6 cellular contexts compared by ENCODE assay signal in the genomic region with DNA sequence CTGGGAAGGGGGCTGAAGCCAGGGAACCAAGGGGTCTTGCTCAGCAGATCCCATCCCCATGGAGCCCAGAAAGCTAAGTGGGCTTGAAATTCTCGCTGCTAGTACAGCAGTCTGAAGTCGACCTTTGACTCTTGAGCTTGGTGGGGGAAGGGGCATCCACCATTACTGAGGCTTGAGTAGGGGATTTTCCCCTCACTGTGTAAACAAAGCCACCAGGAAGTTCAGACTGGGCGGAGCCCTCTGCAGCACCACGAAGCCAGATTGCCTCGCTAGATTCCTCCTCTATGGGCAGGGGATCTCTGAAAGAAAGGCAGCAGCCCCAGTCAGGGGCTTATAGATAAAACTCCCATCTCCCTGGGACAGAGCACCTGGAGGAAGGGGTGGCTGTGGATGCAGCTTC.
DNase-seq lines count a peak whose midpoint lies in the region; ATAC-seq and TF ChIP-seq lines count a peak whose summit lies in the region.
"Not testable (repeated sequence)": the region's sequence is repeated elsewhere in the genome, so short reads cannot be mapped to it uniquely, and the experiment has no call there.

No MANE protein-coding gene starts in this region.

- H2BK120ac ChIP-seq in neuronal stem cell (ENCODE audit: low read depth, low read length): not testable (repeated sequence)

- not testable (repeated sequence) for H3K36me3 ChIP-seq in DND-41 (ENCODE audit: insufficient read depth, low read length); Loucy (ENCODE audit: insufficient read depth, low read length); SU-DHL-6 (ENCODE audit: low read length); hepatocyte (replicated peaks; ENCODE audit: insufficient read depth, low read depth); neuronal stem cell (replicated peaks in 1 of 2; ENCODE audit: control insufficient read depth in 2 of 2, insufficient read depth in 2 of 2, low read length in 2 of 2)

- not testable (repeated sequence) for H3K4me2 ChIP-seq in DND-41 (ENCODE audit: insufficient read depth, low read length); Loucy (ENCODE audit: low read depth, low read length, poor library complexity, severe bottlenecking); SU-DHL-6 (ENCODE audit: low read depth, low read length, poor library complexity, severe bottlenecking); hepatocyte; neuronal stem cell (ENCODE audit: insufficient read depth, low read length, poor library complexity, severe bottlenecking)

- H3K9me3 ChIP-seq in DND-41 (ENCODE audit: insufficient read depth, low read length, severe bottlenecking); Loucy (ENCODE audit: insufficient read depth, low read depth, low read length); SU-DHL-6 (ENCODE audit: insufficient read depth, low read length); hepatocyte (ENCODE audit: low read depth); neuronal stem cell (replicated peaks in 1 of 2; ENCODE audit: control insufficient read depth in 2 of 2, insufficient read depth in 1 of 2, low read depth in 1 of 2, low read length in 2 of 2): not testable (repeated sequence)

- not testable (repeated sequence) for H3K79me1 ChIP-seq in neuronal stem cell (ENCODE audit: low read depth, low read length)

- H3K18ac ChIP-seq in neuronal stem cell (ENCODE audit: low read length): not testable (repeated sequence)

- H3K4me1 ChIP-seq in DND-41 (ENCODE audit: insufficient read depth, low read length); Loucy (ENCODE audit: insufficient read depth, low read length, poor library complexity, severe bottlenecking); hepatocyte (ENCODE audit: insufficient read depth); neuronal stem cell (ENCODE audit: control insufficient read depth in 2 of 2, insufficient read depth in 1 of 2, low read depth in 1 of 2, low read length in 2 of 2): not testable (repeated sequence)

- not testable (repeated sequence) for H3K4me3 ChIP-seq in DND-41 (ENCODE audit: low read depth in 1 of 2, low read length in 2 of 2); Loucy (ENCODE audit: low read length, poor library complexity, severe bottlenecking); SU-DHL-6 (ENCODE audit: insufficient read depth, low read length, poor library complexity, severe bottlenecking); hepatocyte; neuronal stem cell (ENCODE audit: low read length in 2 of 2)

- H3K27ac ChIP-seq in DND-41 (ENCODE audit: low read length); SU-DHL-6 (ENCODE audit: low read depth, low read length); hepatocyte; neuronal stem cell (replicated peaks; ENCODE audit: low read length): not testable (repeated sequence)

- H4K91ac ChIP-seq in neuronal stem cell (ENCODE audit: low read depth, low read length, poor library complexity): not testable (repeated sequence)

- not testable (repeated sequence) for H4K20me1 ChIP-seq in DND-41 (ENCODE audit: insufficient read depth, low read length); Loucy (ENCODE audit: insufficient read depth, low read length, poor library complexity, severe bottlenecking); SU-DHL-6 (ENCODE audit: low read depth, low read length); hepatocyte (ENCODE audit: insufficient read depth, poor library complexity, severe bottlenecking)

- not testable (repeated sequence) for H3K4ac ChIP-seq in neuronal stem cell (ENCODE audit: low read length)

- H2AK5ac ChIP-seq in neuronal stem cell (ENCODE audit: low read depth, low read length): not testable (repeated sequence)

- not testable (repeated sequence) for H3K9ac ChIP-seq in DND-41 (ENCODE audit: low read depth, low read length); Loucy (ENCODE audit: low read depth, low read length, poor library complexity, severe bottlenecking); SU-DHL-6 (ENCODE audit: low read length); neuronal stem cell (ENCODE audit: low read depth, low read length, poor library complexity)

- not testable (repeated sequence) for H2BK5ac ChIP-seq in neuronal stem cell (ENCODE audit: low read length)

- H3K9me2 ChIP-seq in Loucy (replicated peaks; ENCODE audit: low read depth, low read length); SU-DHL-6 (replicated peaks; ENCODE audit: insufficient read depth, low read length); hepatocyte (replicated peaks; ENCODE audit: insufficient read depth): not testable (repeated sequence)

- not testable (repeated sequence) for H3K27me3 ChIP-seq in DND-41 (ENCODE audit: insufficient read depth, low read length, poor library complexity); Loucy (ENCODE audit: insufficient read depth, low read length, poor library complexity, severe bottlenecking); SU-DHL-6 (ENCODE audit: low read length); hepatocyte; neuronal stem cell (ENCODE audit: control insufficient read depth in 3 of 3, insufficient read depth in 3 of 3, low read depth in 1 of 3, low read length in 3 of 3)

- TF ChIP-seq CTCF in DND-41 (IDR thresholded peaks at IDR 0.05; ENCODE audit: borderline replicate concordance, extremely low read depth, low read length, poor library complexity, severe bottlenecking); Loucy (conservative IDR thresholded peaks at IDR 0.05; ENCODE audit: low read length); SU-DHL-6 (IDR thresholded peaks at IDR 0.05; ENCODE audit: insufficient read depth, low read length, poor library complexity, severe bottlenecking); hepatocyte (IDR thresholded peaks at IDR 0.05; ENCODE audit: poor library complexity): not testable (repeated sequence)

- H2BK12ac ChIP-seq in neuronal stem cell (ENCODE audit: low read length): not testable (repeated sequence)

- not testable (repeated sequence) for ATAC-seq in DND-41 (ENCODE audit: insufficient read depth, low read depth)

- H3F3A ChIP-seq in Loucy (ENCODE audit: low read depth); SU-DHL-6 (ENCODE audit: insufficient read depth): not testable (repeated sequence)

- not testable (repeated sequence) for H3K23ac ChIP-seq in neuronal stem cell (ENCODE audit: low read depth, low read length, poor library complexity)

- 74% methylated on average over 5 of the region's 5 CpGs for WGBS in hepatocyte (ENCODE audit: low lambda C conversion rate, missing lambda C conversion rate)
- WGBS in neuronal stem cell (ENCODE audit: extremely low coverage in 2 of 2, insufficient read length in 2 of 2, insufficient replicate concordance in 1 of 2), 2 donors: no CpG with 5 or more reads among the region's 5 CpGs

- not testable (repeated sequence) for H3K79me2 ChIP-seq in DND-41 (ENCODE audit: insufficient read depth, low read length); Loucy (ENCODE audit: insufficient read depth, low read length); SU-DHL-6 (ENCODE audit: insufficient read depth, low read length); hepatocyte

- DNase-seq in COLO668 (lab: John Stamatoyannopoulos, UW; ENCODE audit: unreplicated experiment): peak; percentile 1
- DNase-seq in DND-41: peak; percentile 8
- peak; percentile 8 for DNase-seq in hepatocyte (ENCODE audit: low spot score)
- not testable (repeated sequence) for DNase-seq in neuronal stem cell (ENCODE audit: low spot score)

- not testable (repeated sequence) for H3K14ac ChIP-seq in neuronal stem cell (ENCODE audit: low read length)

- not testable (repeated sequence) for H2AFZ ChIP-seq in DND-41 (ENCODE audit: low read depth, low read length); hepatocyte
- H2AFZ ChIP-seq in Loucy (ENCODE audit: low read length) (peak overlapping the region; percentile 73), SU-DHL-6 (ENCODE audit: low read depth, low read length, severe bottlenecking) (peak overlapping the region; percentile 56), neuronal stem cell (ENCODE audit: low read length) (peak overlapping the region; percentile 56)

- not testable (repeated sequence) for H2BK15ac ChIP-seq in neuronal stem cell (ENCODE audit: low read length)

- not testable (repeated sequence) for H4K8ac ChIP-seq in neuronal stem cell (ENCODE audit: low read depth, low read length)
